ENCODE assay signal across 8 cellular contexts in genomic region chr3:177345049-177345972, GRCh38.
DNase-seq lines count a peak whose midpoint lies in the region; ATAC-seq and TF ChIP-seq lines count a peak whose summit lies in the region.

No MANE protein-coding gene starts in this region.

- H3K27me3 ChIP-seq in colonic mucosa (no peaks in the 10 kb centered on the region), liver (ENCODE audit: control insufficient read depth in 4 of 4, insufficient read depth in 4 of 4, low read length in 3 of 4) (no peaks in the 10 kb centered on the region)

- no peaks in the 10 kb centered on the region for H3K36me3 ChIP-seq in colonic mucosa
- no peaks in the 10 kb centered on the region for H3K36me3 ChIP-seq in liver (ENCODE audit: control insufficient read depth in 4 of 4, insufficient read depth in 3 of 4, low read depth in 1 of 4, low read length in 3 of 4)

- H3K9ac ChIP-seq in colonic mucosa (ENCODE audit: low read depth in 2 of 2, low read length in 2 of 2) (peak overlapping the region; percentile 14 to 75), liver (ENCODE audit: low read depth in 1 of 2, low read length in 2 of 2) (peak overlapping the region in 1 of 2 donors; percentile 34)

- peak; percentile 55 to 60 for TF ChIP-seq RAD21 in liver (IDR thresholded peaks at IDR 0.05)

- TF ChIP-seq CTCF in colonic mucosa (IDR thresholded peaks at IDR 0.05) (no peak), liver (IDR thresholded peaks at IDR 0.05; ENCODE audit: low read depth, low read length, missing input control) (no peak)

- 51% methylated on average over 12 of the region's 12 CpGs for WGBS in liver

- DNase-seq in NCI-H2227 (lab: John Stamatoyannopoulos, UW; ENCODE audit: unreplicated experiment) (peak; percentile 57), colonic mucosa (peak; percentile 91), NCI-H345 (lab: John Stamatoyannopoulos, UW) (no peak)
- peak; percentile 68 to 72 for DNase-seq in activated CD4-positive, alpha-beta T cell treated with anti-CD3 and anti-CD28 coated beads for 4 hours
- peak; percentile 48 to 81 for DNase-seq in stimulated activated CD4-positive, alpha-beta T cell treated with anti-CD3 and anti-CD28 coated beads, Interleukin-4, amount 100 ng/mL, for 4 hours

- H3K4me1 ChIP-seq in colonic mucosa (peaks cover 15% of the 10 kb centered on the region), liver (ENCODE audit: control insufficient read depth in 4 of 4, insufficient read depth in 4 of 4, low read length in 3 of 4) (peaks cover 0 to 2% (median 0%) of the 10 kb centered on the region in 4 donors)

- TF ChIP-seq POLR2A in GM18505 (IDR thresholded peaks at IDR 0.05; ENCODE audit: borderline replicate concordance, extremely low read depth, insufficient read depth, insufficient read length) = no peak

- intact Hi-C loops in colonic mucosa (cut with DNase I) = no loop called here

- H3K27ac ChIP-seq in colonic mucosa = peak overlapping the region; percentile 81
- peak overlapping the region; percentile 56 to 76 for H3K27ac ChIP-seq in liver (ENCODE audit: low read depth in 1 of 2, low read length in 2 of 2)

- H3K4me3 ChIP-seq in colonic mucosa (no peak overlapping the region), liver (ENCODE audit: low read depth in 1 of 3, low read length in 3 of 3) (no peak overlapping the region)

- H3K9me3 ChIP-seq in colonic mucosa (no peaks in the 10 kb centered on the region), liver (ENCODE audit: control insufficient read depth in 4 of 4, low read length in 3 of 4) (no peaks in the 10 kb centered on the region)

- peak; percentile 72 for ATAC-seq in GM18505 (IDR thresholded peaks at IDR 0.05; ENCODE audit: unreplicated experiment)
- ATAC-seq in HG02973 (IDR thresholded peaks at IDR 0.05; ENCODE audit: unreplicated experiment) = peak; percentile 71

TF ChIP-seq in liver, 16 proteins besides CTCF, POLR2A, EP300 and RAD21:
- TF ChIP-seq ATF3 (IDR thresholded peaks at IDR 0.05) (peak; percentile 96), NR2F2 (IDR thresholded peaks at IDR 0.05) (peak; percentile 37), RXRA (IDR thresholded peaks at IDR 0.05) (peak; percentile 25 to 75), JUND (IDR thresholded peaks at IDR 0.05) (peak; percentile 100), SP1 (IDR thresholded peaks at IDR 0.05) (peak; percentile 71), TAF1 (conservative IDR thresholded peaks at IDR 0.05) (no peak), GABPA (IDR thresholded peaks at IDR 0.05 in 1 of 2, conservative IDR thresholded peaks at IDR 0.05 in 1 of 2) (peak; percentile 9 to 42), YY1 (IDR thresholded peaks at IDR 0.05) (peak; percentile 83), ZBTB33 (IDR thresholded peaks at IDR 0.05) (peak; percentile 60), FOXA2 (IDR thresholded peaks at IDR 0.05) (peak; percentile 40), HNF4A (conservative IDR thresholded peaks at IDR 0.05) (peak in 1 of 2 donors; percentile 53), FOXA1 (IDR thresholded peaks at IDR 0.05) (peak; percentile 53), MAX (IDR thresholded peaks at IDR 0.05) (peak; percentile 86), REST (IDR thresholded peaks at IDR 0.05) (no peak), EGR1 (IDR thresholded peaks at IDR 0.05; ENCODE audit: low read depth in 2 of 2) (peak; percentile 44 to 93), HNF4G (IDR thresholded peaks at IDR 0.05) (peak; percentile 22)
